ENCODE assay signal across 28 cellular contexts in the genomic region with DNA sequence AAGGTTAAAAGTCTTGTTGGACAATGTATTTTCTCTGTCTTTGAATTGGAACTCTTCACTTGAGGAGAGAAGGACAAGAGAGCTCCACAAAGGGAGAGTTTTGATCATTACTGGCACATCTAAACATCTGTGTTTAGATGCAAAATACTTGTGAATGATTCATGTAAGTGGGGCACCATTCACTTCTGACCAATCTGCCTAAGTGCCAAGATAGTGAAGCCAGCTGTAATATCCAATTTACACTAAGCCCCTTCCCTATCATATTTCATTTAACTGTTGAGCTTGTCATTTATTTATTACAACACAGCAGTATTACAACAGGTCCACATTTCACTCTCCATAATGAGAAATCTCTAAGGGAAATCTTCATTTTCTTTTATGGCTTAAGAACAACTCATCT.
DNase-seq lines count a peak whose midpoint lies in the region; ATAC-seq, FAIRE-seq and TF ChIP-seq lines count a peak whose summit lies in the region.
"Had no signal": no experiment of that assay in that cellular context is flagged by ENCODE, and none has a peak within 500 bp of the region (broad histone marks: within the 10 kb centered on the region; RNA-seq: fewer than 3 reads in every experiment).

No MANE protein-coding gene starts in this region.

- no peak for FAIRE-seq in HepG2 (lab: Jason Lieb, UNC)
- FAIRE-seq: A204.1, GM19239, HTR-8/SVneo had no signal

- ATAC-seq in GM21576 (IDR thresholded peaks at IDR 0.05; ENCODE audit: unreplicated experiment) (no peak), HepG2 (no peak), right cardiac atrium (no peak)
- ATAC-seq: CD8-positive, alpha-beta T cell; GM23338 had no signal

- no TSS peak for BruUV-seq in HepG2 (replicated peaks; lab: Mats Ljungman, UMichigan)

- TF ChIP-seq EP300 in HepG2 (IDR thresholded peaks at IDR 0.05; ENCODE audit: low read depth in 2 of 2, low read length in 2 of 2): no peak
- TF ChIP-seq EP300 in HepG2 (CRISPR knock-in tag; IDR thresholded peaks at IDR 0.05; ENCODE audit: borderline replicate concordance): no peak

- POLR2A ChIA-PET in HepG2 (lab: Yijun Ruan, JAX): no interaction called here

- TF ChIP-seq RAD21 in HepG2 (CRISPR knock-in tag; IDR thresholded peaks at IDR 0.05): no peak

- H3K27me3 ChIP-seq in HepG2 (ENCODE audit: control insufficient read depth in 1 of 2, insufficient read depth in 2 of 2, low read length in 2 of 2) (no peaks in the 10 kb centered on the region), right cardiac atrium (ENCODE audit: control insufficient read depth, insufficient read depth) (no peaks in the 10 kb centered on the region)

- H3K27ac ChIP-seq in HepG2 (ENCODE audit: extremely low read length, insufficient read depth, low read length) (no peak overlapping the region), right cardiac atrium (ENCODE audit: low read length) (no peak overlapping the region)
- H3K27ac ChIP-seq: C4-2B, KMS-11, RWPE1 had no signal

- no peaks in the 10 kb centered on the region for H4K20me1 ChIP-seq in HepG2 (ENCODE audit: insufficient read depth, low read length)

- no peak for TF ChIP-seq POLR2A in HepG2 (IDR thresholded peaks at IDR 0.05; ENCODE audit: insufficient read depth in 1 of 2, low read depth in 2 of 2, low read length in 2 of 2)

- H3K4me1 ChIP-seq in HepG2 (ENCODE audit: insufficient read depth, low read length) (no peaks in the 10 kb centered on the region), right cardiac atrium (ENCODE audit: control insufficient read depth, insufficient read depth, low read length) (no peaks in the 10 kb centered on the region)
- H3K4me1 ChIP-seq: Caco-2 had no signal

- H3K4me3 ChIP-seq in AG10803 (ENCODE audit: low read length) (no peak overlapping the region), HepG2 (replicated peaks in 1 of 3; ENCODE audit: insufficient read depth in 1 of 3, low read depth in 2 of 3, low read length in 3 of 3) (no peak overlapping the region), right cardiac atrium (ENCODE audit: low read length) (no peak overlapping the region)
- H3K4me3 ChIP-seq: GM23338 had no signal

- in situ Hi-C loops in HepG2 (cut with HindIII; ENCODE audit: extremely low pct_ligation_motif_present, low pct_unique_long_range_greater_than_20kb): no loop called here

- no peak for TF ChIP-seq CTCF in AG10803 (conservative IDR thresholded peaks at IDR 0.05; ENCODE audit: low read length)
- TF ChIP-seq CTCF in HepG2 (CRISPR knock-in tag; IDR thresholded peaks at IDR 0.05): no peak

- no peak overlapping the region for H2AFZ ChIP-seq in HepG2 (ENCODE audit: low read length)
- H2AFZ ChIP-seq: GM23338 had no signal

- H3K36me3 ChIP-seq in HepG2 (replicated peaks in 1 of 2; ENCODE audit: control insufficient read depth in 1 of 2, insufficient read depth in 2 of 2, low read length in 2 of 2): no peaks in the 10 kb centered on the region

- H3K9ac ChIP-seq in HepG2 (ENCODE audit: insufficient read depth, low read depth, low read length): no peak overlapping the region
- H3K9ac ChIP-seq: KMS-11 had no signal

- H3K9me3 ChIP-seq in HepG2 (ENCODE audit: low read length): peaks cover 14% of the 10 kb centered on the region
- H3K9me3 ChIP-seq in right cardiac atrium (ENCODE audit: control insufficient read depth, low read length): no peaks in the 10 kb centered on the region
- H3K9me3 ChIP-seq: Caco-2 had no signal

- intact Hi-C loops in HepG2 (cut with micrococcal nuclease; ENCODE audit: unreplicated experiment) (no loop called here), right cardiac atrium (cut with DNase I) (no loop called here)

- DNase-seq in AG10803 (ENCODE audit: low read depth) (peak; percentile 25), LHCN-M2 (ENCODE audit: low read depth) (peak; percentile 78), NCI-H82 treated with DMSO at 0.1 percent for 48 hours (lab: John Stamatoyannopoulos, UW; ENCODE audit: unreplicated experiment) (peak; percentile 65), fibroblast of peridontal ligament (ENCODE audit: extremely low read depth) (peak; percentile 75), Ammon's horn (ENCODE audit: low spot score) (no peak), HepG2 (ENCODE audit: low spot score) (no peak), right cardiac atrium (no peak)
- DNase-seq: Caco-2; CD8-positive, alpha-beta T cell; DND-41; H9; HFFc6; MV-4-11; NCI-H1105; NCI-H1436 treated with DMSO at 0.1 percent for 48 hours; NCI-H1930; NCI-H2107; NCI-H526; SHP77; T-helper 1 cell had no signal

- CTCF ChIA-PET in HepG2 (lab: Yijun Ruan, JAX; ENCODE audit: low intra/inter-chr PET ratio, low total read pairs): no interaction called here

- H3K79me2 ChIP-seq in HepG2 (ENCODE audit: insufficient read depth, low read length): no peaks in the 10 kb centered on the region

- H3K4me2 ChIP-seq in HepG2 (ENCODE audit: low read depth, low read length): no peak overlapping the region
- H3K4me2 ChIP-seq: GM23338, KMS-11 had no signal

TF ChIP-seq in HepG2, 621 proteins besides CTCF, POLR2A, EP300 and RAD21:
- TF ChIP-seq KDM4B (CRISPR knock-in tag; IDR thresholded peaks at IDR 0.05) (no peak), ZNF24 (IDR thresholded peaks at IDR 0.05) (no peak), THYN1 (CRISPR knock-in tag; IDR thresholded peaks at IDR 0.05; ENCODE audit: borderline replicate concordance, low read depth) (no peak), IRX3 (CRISPR knock-in tag; IDR thresholded peaks at IDR 0.05; ENCODE audit: borderline replicate concordance, low read depth) (no peak), PTBP1 (IDR thresholded peaks at IDR 0.05; ENCODE audit: low read depth, low read length, poor library complexity, severe bottlenecking) (no peak)
- TF ChIP-seq, protein P1, sequence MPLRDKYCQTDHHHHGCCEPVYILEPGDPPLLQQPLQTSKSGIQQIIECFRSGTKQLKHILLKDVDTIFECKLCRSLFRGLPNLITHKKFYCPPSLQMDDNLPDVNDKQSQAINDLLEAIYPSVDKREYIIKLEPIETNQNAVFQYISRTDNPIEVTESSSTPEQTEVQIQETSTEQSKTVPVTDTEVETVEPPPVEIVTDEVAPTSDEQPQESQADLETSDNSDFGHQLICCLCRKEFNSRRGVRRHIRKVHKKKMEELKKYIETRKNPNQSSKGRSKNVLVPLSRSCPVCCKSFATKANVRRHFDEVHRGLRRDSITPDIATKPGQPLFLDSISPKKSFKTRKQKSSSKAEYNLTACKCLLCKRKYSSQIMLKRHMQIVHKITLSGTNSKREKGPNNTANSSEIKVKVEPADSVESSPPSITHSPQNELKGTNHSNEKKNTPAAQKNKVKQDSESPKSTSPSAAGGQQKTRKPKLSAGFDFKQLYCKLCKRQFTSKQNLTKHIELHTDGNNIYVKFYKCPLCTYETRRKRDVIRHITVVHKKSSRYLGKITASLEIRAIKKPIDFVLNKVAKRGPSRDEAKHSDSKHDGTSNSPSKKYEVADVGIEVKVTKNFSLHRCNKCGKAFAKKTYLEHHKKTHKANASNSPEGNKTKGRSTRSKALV (CRISPR knock-in tag; IDR thresholded peaks at IDR 0.05): no peak

Comparison
In these comparisons a context has a peak if more than half of its experiments do, and no peak if none do; other contexts are left out.
1. DNase-seq: peak in AG10803 (single experiment), LHCN-M2 (single experiment), NCI-H82 treated with DMSO at 0.1 percent for 48 hours (single experiment) and fibroblast of peridontal ligament (single experiment); none in Ammon's horn (single experiment), HepG2 (single experiment) and right cardiac atrium (0 of 3).